20 cellular contexts compared by ENCODE assay signal in the genomic region with DNA sequence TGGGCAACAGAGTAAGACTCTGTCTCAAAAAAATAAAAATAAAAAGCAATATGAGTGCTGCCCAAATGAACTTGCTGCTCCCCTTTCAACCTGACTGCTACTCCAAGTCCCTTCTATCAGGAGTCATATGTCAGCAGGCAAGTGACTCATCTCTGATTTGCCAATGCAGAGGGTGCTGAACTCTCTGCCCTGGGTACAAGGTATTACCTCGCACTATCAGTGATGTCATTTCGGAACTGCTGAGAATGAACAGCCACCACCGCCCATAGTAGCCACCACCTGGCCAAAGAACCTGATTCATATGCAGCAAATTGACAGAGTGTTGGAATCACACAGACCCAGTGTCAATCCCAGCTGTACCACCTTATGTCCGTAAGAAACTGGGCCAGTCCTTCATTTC. TPM values are rescaled to one million over a fixed set of nuclear protein-coding genes. Genes with fewer than 3 reads are reported as not detected.
DNase-seq lines count a peak whose midpoint lies in the region; ATAC-seq, FAIRE-seq and TF ChIP-seq lines count a peak whose summit lies in the region.
"Had no signal": no experiment of that assay in that cellular context is flagged by ENCODE, and none has a peak within 500 bp of the region (broad histone marks: within the 10 kb centered on the region; RNA-seq: fewer than 3 reads in every experiment).

No MANE protein-coding gene starts in this region.

- no peaks in the 10 kb centered on the region for H3K79me2 ChIP-seq in HepG2 (ENCODE audit: insufficient read depth, low read length)

- no peak overlapping the region for H3K9ac ChIP-seq in HepG2 (ENCODE audit: insufficient read depth, low read depth, low read length)
- H3K9ac ChIP-seq: KMS-11 had no signal

- H3K36me3 ChIP-seq in HepG2 (replicated peaks in 1 of 2; ENCODE audit: control insufficient read depth in 1 of 2, insufficient read depth in 2 of 2, low read length in 2 of 2): no peaks in the 10 kb centered on the region
- H3K36me3 ChIP-seq: ovary, sigmoid colon had no signal

- 48% methylated on average over 3 of the region's 4 CpGs for WGBS in HepG2 (ENCODE audit: low lambda C conversion rate)

- ATAC-seq in HepG2 (peak; percentile 59; the same call in 2 of the 3 replicates), HG03135 (IDR thresholded peaks at IDR 0.05; ENCODE audit: unreplicated experiment) (no peak)
- ATAC-seq: body of pancreas, left ventricle myocardium superior had no signal

- TF ChIP-seq RAD21 in HepG2 (CRISPR knock-in tag; IDR thresholded peaks at IDR 0.05): no peak

- H3K4me1 ChIP-seq in HepG2 (ENCODE audit: insufficient read depth, low read length): peaks cover 23% of the 10 kb centered on the region
- H3K4me1 ChIP-seq: body of pancreas, sigmoid colon had no signal

- H3K4me2 ChIP-seq in HepG2 (ENCODE audit: low read depth, low read length): no peak overlapping the region
- H3K4me2 ChIP-seq: KMS-11 had no signal

- POLR2A ChIA-PET in HepG2 (lab: Yijun Ruan, JAX): no interaction called here

- peaks cover 13% of the 10 kb centered on the region for H3K4me1 Mint-ChIP-seq in activated T-helper 1 cell treated with anti-CD3 and anti-CD28 coated beads, Interleukin-12 subunit alpha, Interleukin-12 subunit beta, Interleukin-2, Interleukin-4 antibody, amounts not matched to agents 30 ng/mL and 10 ng/mL and 1 ng/mL, durations not matched to agents 14 hours and 24 hours and 36 hours (ENCODE audit: low read depth)

- DNase-seq in A172 (ENCODE audit: low spot score): peak; percentile 33
- peak; percentile 91 for DNase-seq in G401 (ENCODE audit: low spot score)
- peak; percentile 14 for DNase-seq in amniotic epithelial cell (ENCODE audit: low read depth)
- peak; percentile 43 for DNase-seq in HepG2 (ENCODE audit: low spot score)
- no peak for DNase-seq in urothelium cell line (ENCODE audit: low spot score)
- no peak for DNase-seq in activated T-helper 1 cell treated with anti-CD3 and anti-CD28 coated beads, Interleukin-12 subunit alpha, Interleukin-12 subunit beta, Interleukin-2, Interleukin-4 antibody, amounts not matched to agents 30 ng/mL and 10 ng/mL and 1 ng/mL, durations not matched to agents 14 hours and 24 hours and 36 hours (ENCODE audit: low spot score)
- DNase-seq in LoVo (ENCODE audit: low spot score): no peak
- DNase-seq: activated CD8-positive, alpha-beta memory T cell treated with anti-CD3 and anti-CD28 coated beads, Interleukin-2, amount 50 U/mL, for 4 hours; activated naive CD4-positive, alpha-beta T cell treated with Interleukin-2 at 50 U/mL for 16 hours; body of pancreas; dermis blood vessel endothelial cell; HCEC 1CT; left ventricle myocardium superior; NCI-H1417; NCI-H526 treated with DMSO at 0.1 percent for 48 hours; ovary; sigmoid colon had no signal

- no peaks in the 10 kb centered on the region for H3K36me3 Mint-ChIP-seq in activated T-helper 1 cell treated with anti-CD3 and anti-CD28 coated beads, Interleukin-12 subunit alpha, Interleukin-12 subunit beta, Interleukin-2, Interleukin-4 antibody, amounts not matched to agents 30 ng/mL and 10 ng/mL and 1 ng/mL, durations not matched to agents 14 hours and 24 hours and 36 hours (ENCODE audit: low read depth)

- no peaks in the 10 kb centered on the region for H4K20me1 ChIP-seq in HepG2 (ENCODE audit: insufficient read depth, low read length)

- no peak overlapping the region for H2AFZ ChIP-seq in HepG2 (ENCODE audit: low read length)

- no peak overlapping the region for H3K27ac ChIP-seq in HepG2 (ENCODE audit: extremely low read length, insufficient read depth, low read length)
- H3K27ac ChIP-seq: body of pancreas, epithelial cell of prostate, KMS-11, ovary, sigmoid colon had no signal

- intact Hi-C loops in HepG2 (cut with micrococcal nuclease; ENCODE audit: unreplicated experiment): no loop called here
- intact Hi-C loops in activated T-helper 1 cell treated with anti-CD3 and anti-CD28 coated beads, Interleukin-12 subunit alpha, Interleukin-12 subunit beta, Interleukin-2, Interleukin-4 antibody, amounts not matched to agents 30 ng/mL and 10 ng/mL and 1 ng/mL, durations not matched to agents 14 hours and 24 hours and 36 hours (cut with micrococcal nuclease): no loop called here

- no peaks in the 10 kb centered on the region for H3K9me3 ChIP-seq in HepG2 (ENCODE audit: low read length)
- H3K9me3 ChIP-seq: body of pancreas, ovary, sigmoid colon had no signal

- no peaks in the 10 kb centered on the region for H3K9me3 Mint-ChIP-seq in activated T-helper 1 cell treated with anti-CD3 and anti-CD28 coated beads, Interleukin-12 subunit alpha, Interleukin-12 subunit beta, Interleukin-2, Interleukin-4 antibody, amounts not matched to agents 30 ng/mL and 10 ng/mL and 1 ng/mL, durations not matched to agents 14 hours and 24 hours and 36 hours

- H3K27ac Mint-ChIP-seq in activated T-helper 1 cell treated with anti-CD3 and anti-CD28 coated beads, Interleukin-12 subunit alpha, Interleukin-12 subunit beta, Interleukin-2, Interleukin-4 antibody, amounts not matched to agents 30 ng/mL and 10 ng/mL and 1 ng/mL, durations not matched to agents 14 hours and 24 hours and 36 hours: no peak overlapping the region

- TF ChIP-seq POLR2A in HepG2 (IDR thresholded peaks at IDR 0.05; ENCODE audit: insufficient read depth in 1 of 2, low read depth in 2 of 2, low read length in 2 of 2): no peak

- no peak for TF ChIP-seq EP300 in HepG2 (IDR thresholded peaks at IDR 0.05; ENCODE audit: low read depth in 2 of 2, low read length in 2 of 2)
- TF ChIP-seq EP300 in HepG2 (CRISPR knock-in tag; IDR thresholded peaks at IDR 0.05; ENCODE audit: borderline replicate concordance): no peak

- H3K4me3 Mint-ChIP-seq in activated T-helper 1 cell treated with anti-CD3 and anti-CD28 coated beads, Interleukin-12 subunit alpha, Interleukin-12 subunit beta, Interleukin-2, Interleukin-4 antibody, amounts not matched to agents 30 ng/mL and 10 ng/mL and 1 ng/mL, durations not matched to agents 14 hours and 24 hours and 36 hours: no peak overlapping the region

- CTCF ChIA-PET in HepG2 (lab: Yijun Ruan, JAX; ENCODE audit: low intra/inter-chr PET ratio, low total read pairs): no interaction called here

- H3K27me3 Mint-ChIP-seq in activated T-helper 1 cell treated with anti-CD3 and anti-CD28 coated beads, Interleukin-12 subunit alpha, Interleukin-12 subunit beta, Interleukin-2, Interleukin-4 antibody, amounts not matched to agents 30 ng/mL and 10 ng/mL and 1 ng/mL, durations not matched to agents 14 hours and 24 hours and 36 hours (ENCODE audit: insufficient read depth): peaks cover 16% of the 10 kb centered on the region

- no peak for FAIRE-seq in HepG2 (lab: Jason Lieb, UNC)
- FAIRE-seq in urothelium cell line (lab: Jason Lieb, UNC): no peak

- BruUV-seq in HepG2 (replicated peaks; lab: Mats Ljungman, UMichigan): no TSS peak

- no peak overlapping the region for H3K4me3 ChIP-seq in HepG2 (replicated peaks in 1 of 3; ENCODE audit: insufficient read depth in 1 of 3, low read depth in 2 of 3, low read length in 3 of 3)
- H3K4me3 ChIP-seq: body of pancreas, ovary, sigmoid colon had no signal

- in situ Hi-C loops in G401 (cut with HindIII; ENCODE audit: low sequenced_read_pairs): no loop called here
- in situ Hi-C loops in HepG2 (cut with HindIII; ENCODE audit: extremely low pct_ligation_motif_present, low pct_unique_long_range_greater_than_20kb): no loop called here

- TF ChIP-seq CTCF in HepG2 (CRISPR knock-in tag; IDR thresholded peaks at IDR 0.05): no peak

- no peaks in the 10 kb centered on the region for H3K27me3 ChIP-seq in HepG2 (ENCODE audit: control insufficient read depth in 1 of 2, insufficient read depth in 2 of 2, low read length in 2 of 2)
- H3K27me3 ChIP-seq: body of pancreas, ovary, sigmoid colon had no signal

TF ChIP-seq in HepG2, 621 proteins besides CTCF, POLR2A, EP300 and RAD21 (continues in another document):
- TF ChIP-seq ADNP (CRISPR knock-in tag; IDR thresholded peaks at IDR 0.05): no peak
- TF ChIP-seq ZNF317 (CRISPR knock-in tag; IDR thresholded peaks at IDR 0.05): peak; percentile 55; the same call in 1 of the 2 replicates
- 0 out of 2 replicates have a peak, but pooled peaks have one; percentile 2 for TF ChIP-seq ATF7 (IDR thresholded peaks at IDR 0.05)
- TF ChIP-seq ATF7 (CRISPR knock-in tag; IDR thresholded peaks at IDR 0.05): no peak
- TF ChIP-seq KLF9 (CRISPR knock-in tag; IDR thresholded peaks at IDR 0.05; ENCODE audit: low read depth): no peak
- TF ChIP-seq FOSL2 (CRISPR knock-in tag; IDR thresholded peaks at IDR 0.05): peak; percentile 87
- TF ChIP-seq CEBPB (IDR thresholded peaks at IDR 0.05; ENCODE audit: borderline replicate concordance, low read depth, low read length): 0 out of 2 replicates have a peak, but pooled peaks have one; percentile 5

RNA-seq across cellular contexts. Expression of gene LYRM9, which starts 31.2 kb away (rescaled TPM):
- 5.2 and 11.6 TPM in 2 replicates for total RNA-seq in A172 (2014; rRNA removed; shearing (Covaris generic))
- 5.9 and 8.2 TPM in 2 replicates for total RNA-seq in G401 (2014; rRNA removed; shearing (Covaris generic))
- total RNA-seq in HepG2 (2016; rRNA removed; fragmentation: Illumina TruSeq; extraction: Trizol): 0.18 and 0.24 TPM in 2 replicates
- total RNA-seq in HepG2 (2016; cell fraction: cytosol; rRNA removed; fragmentation: Illumina TruSeq; extraction: Trizol; ENCODE audit: low read depth): 0.10 and 0.18 TPM in 2 replicates
- total RNA-seq in HepG2 (2016; cell fraction: insoluble cytoplasmic fraction; rRNA removed; fragmentation: Illumina TruSeq; extraction: Trizol): 0.34 and 0.67 TPM in 2 replicates
- 0.52 and 0.56 TPM in 2 replicates for total RNA-seq in HepG2 (2016; cell fraction: membrane; rRNA removed; fragmentation: Illumina TruSeq; extraction: Trizol)
- total RNA-seq in HepG2 (2016; cell fraction: nucleus; rRNA removed; fragmentation: Illumina TruSeq; extraction: Trizol): 0.12 TPM in 1 of 2 replicates, not detected in the other
- 0.34 and 0.66 TPM in 2 replicates for polyA plus RNA-seq in HepG2 (2011; rRNA removed)
- 0.28 and 0.30 TPM in 2 replicates for polyA plus RNA-seq in HepG2 (2011; cell fraction: cytosol; rRNA removed)
- 0.35 and 0.90 TPM in 2 replicates for polyA plus RNA-seq in HepG2 (2011; cell fraction: nucleus; rRNA removed)
- 0.21 and 0.97 TPM in 2 replicates for polyA plus RNA-seq in HepG2 (2012)
- 0.49 and 0.63 TPM in 2 replicates for polyA plus RNA-seq in HepG2 (2016; cell fraction: cytosol; fragmentation: Illumina TruSeq; extraction: Trizol; ENCODE audit: low read depth)
- 0.24 and 0.33 TPM in 2 replicates for polyA plus RNA-seq in HepG2 (2016; cell fraction: insoluble cytoplasmic fraction; fragmentation: Illumina TruSeq; extraction: Trizol; ENCODE audit: low read depth)
- polyA plus RNA-seq in HepG2 (2016; cell fraction: membrane; fragmentation: Illumina TruSeq; extraction: Trizol; ENCODE audit: low read depth): 0.56 and 0.57 TPM in 2 replicates
- polyA plus RNA-seq in HepG2 (2016; cell fraction: nucleus; fragmentation: Illumina TruSeq; extraction: Trizol; ENCODE audit: insufficient read depth, low read depth): 0.60 and 0.86 TPM in 2 replicates
- 0.33 and 0.50 TPM in 2 replicates for polyA minus RNA-seq in HepG2 (2011; rRNA and poly(A)+ RNA removed; ENCODE audit: low replicate concordance)
- not detected in 2 replicates for polyA minus RNA-seq in HepG2 (2011; cell fraction: cytosol; rRNA and poly(A)+ RNA removed)
- polyA minus RNA-seq in HepG2 (2011; cell fraction: nucleus; rRNA and poly(A)+ RNA removed): 0.50 and 1.0 TPM in 2 replicates
- total RNA-seq in activated T-helper 1 cell treated with anti-CD3 and anti-CD28 coated beads, Interleukin-12 subunit alpha, Interleukin-12 subunit beta, Interleukin-2, Interleukin-4 antibody, amounts not matched to agents 30 ng/mL and 10 ng/mL and 1 ng/mL, durations not matched to agents 14 hours and 24 hours and 36 hours: 1.9 and 2.9 TPM in 2 replicates

Comparison
In these comparisons a context has a peak if more than half of its experiments do, and no peak if none do; other contexts are left out.
1. DNase-seq: peak in A172 (single experiment), G401 (single experiment), amniotic epithelial cell (single experiment) and HepG2 (single experiment); none in urothelium cell line (single experiment), activated T-helper 1 cell treated with anti-CD3 and anti-CD28 coated beads, Interleukin-12 subunit alpha, Interleukin-12 subunit beta, Interleukin-2, Interleukin-4 antibody, amounts not matched to agents 30 ng/mL and 10 ng/mL and 1 ng/mL, durations not matched to agents 14 hours and 24 hours and 36 hours (single experiment) and LoVo (single experiment).